ENCODE assay signal across 22 cellular contexts in the genomic region with DNA sequence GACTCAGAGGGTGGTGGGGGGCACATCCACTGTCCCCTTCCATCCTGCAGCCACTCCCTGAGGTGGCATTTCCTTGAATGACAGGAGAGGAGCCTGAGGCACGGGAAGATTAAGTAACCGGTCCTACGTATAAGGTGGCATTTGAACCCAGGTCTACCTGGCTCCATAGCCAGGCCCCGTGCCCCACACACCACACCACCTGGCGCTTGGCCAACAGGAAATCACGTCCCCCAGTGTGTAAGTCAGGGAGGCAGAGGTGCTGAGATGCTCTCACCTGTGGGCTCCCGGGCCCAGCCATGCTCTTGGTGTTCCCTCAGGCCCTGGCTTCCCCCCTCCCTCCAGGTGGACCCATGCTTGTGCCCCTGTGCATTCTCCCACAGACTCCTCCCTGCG. TPM values are rescaled to one million over a fixed set of nuclear protein-coding genes. Genes with fewer than 3 reads are reported as not detected.
DNase-seq lines count a peak whose midpoint lies in the region; ATAC-seq, FAIRE-seq and TF ChIP-seq lines count a peak whose summit lies in the region.
"Had no signal": no experiment of that assay in that cellular context is flagged by ENCODE, and none has a peak within 500 bp of the region (broad histone marks: within the 10 kb centered on the region; RNA-seq: fewer than 3 reads in every experiment).

No MANE protein-coding gene starts in this region.

- CTCF ChIA-PET in K562 (lab: Yijun Ruan, JAX; ENCODE audit: low intra/inter-chr PET ratio) = no interaction called here

- BruUV-seq in K562 (replicated peaks; lab: Mats Ljungman, UMichigan) = no TSS peak

- H2AFZ ChIP-seq in K562 (ENCODE audit: low read depth, low read length) = no peak overlapping the region
- H2AFZ ChIP-seq: GM23338 had no signal

- no peak for TF ChIP-seq POLR2A in K562 (conservative IDR thresholded peaks at IDR 0.05)

- H3K27ac Mint-ChIP-seq in activated naive CD8-positive, alpha-beta T cell = peak overlapping the region; percentile 79
- H3K27ac Mint-ChIP-seq in activated naive CD8-positive, alpha-beta T cell treated with anti-CD3 and anti-CD28 coated beads for 36 hours = no peak overlapping the region
- peak overlapping the region; percentile 70 for H3K27ac Mint-ChIP-seq in stimulated activated effector memory CD8-positive, alpha-beta T cell treated with anti-CD3 and anti-CD28 coated beads, Interleukin-12 subunit alpha, Interleukin-12 subunit beta, amount 100 ng/mL, for 72 hours
- H3K27ac Mint-ChIP-seq: activated T-cell treated with anti-CD3 and anti-CD28 coated beads, Interleukin-2, amount 50 U/mL, for 72 hours; endodermal cell; mesothelial cell of epicardium had no signal

- POLR2A ChIA-PET in K562 (lab: Yijun Ruan, JAX) = no interaction called here

- no peak for ATAC-seq in K562
- peak; percentile 16 for ATAC-seq in stimulated activated effector memory CD8-positive, alpha-beta T cell treated with anti-CD3 and anti-CD28 coated beads, Interleukin-12 subunit alpha, Interleukin-12 subunit beta, amount 100 ng/mL, for 72 hours
- no peak for ATAC-seq in HG02885 (IDR thresholded peaks at IDR 0.05; ENCODE audit: poor library complexity, unreplicated experiment)
- ATAC-seq: activated T-cell treated with anti-CD3 and anti-CD28 coated beads, Interleukin-2, amount 50 U/mL, for 72 hours; GM23338 had no signal

- H3K27me3 Mint-ChIP-seq in activated naive CD8-positive, alpha-beta T cell = no peaks in the 10 kb centered on the region
- H3K27me3 Mint-ChIP-seq in activated naive CD8-positive, alpha-beta T cell treated with anti-CD3 and anti-CD28 coated beads for 36 hours = no peaks in the 10 kb centered on the region

- no peak overlapping the region for H3K27ac ChIP-seq in K562 (ENCODE audit: extremely low read depth, low read depth, low read length)
- H3K27ac ChIP-seq: 22Rv1, uterus, VCaP had no signal

- H3K36me3 ChIP-seq in K562 (ENCODE audit: control insufficient read depth, insufficient read depth, low read length) = peaks cover 20% of the 10 kb centered on the region; the same call in 2 of the 3 replicates
- H3K36me3 ChIP-seq: uterus had no signal

- intact Hi-C loops in K562 (cut with micrococcal nuclease) = no loop called here

- H3K4me3 Mint-ChIP-seq in activated naive CD8-positive, alpha-beta T cell = no peak overlapping the region
- H3K4me3 Mint-ChIP-seq in activated naive CD8-positive, alpha-beta T cell treated with anti-CD3 and anti-CD28 coated beads for 36 hours = no peak overlapping the region
- H3K4me3 Mint-ChIP-seq in stimulated activated effector memory CD8-positive, alpha-beta T cell treated with anti-CD3 and anti-CD28 coated beads, Interleukin-12 subunit alpha, Interleukin-12 subunit beta, amount 100 ng/mL, for 72 hours = no peak overlapping the region
- H3K4me3 Mint-ChIP-seq: activated T-cell treated with anti-CD3 and anti-CD28 coated beads, Interleukin-2, amount 50 U/mL, for 72 hours; endodermal cell; GM23338; mesothelial cell of epicardium had no signal

- H3K9me3 ChIP-seq in K562 (replicated peaks; ENCODE audit: control insufficient read depth, insufficient read depth, low read depth, low read length) = no peaks in the 10 kb centered on the region
- H3K9me3 ChIP-seq: MG63, uterus had no signal

- no peaks in the 10 kb centered on the region for H3K9me1 ChIP-seq in K562 (ENCODE audit: control insufficient read depth, insufficient read depth, low read length)

- H3K9me3 Mint-ChIP-seq in activated naive CD8-positive, alpha-beta T cell (ENCODE audit: low read depth) = no peaks in the 10 kb centered on the region
- H3K9me3 Mint-ChIP-seq in activated naive CD8-positive, alpha-beta T cell treated with anti-CD3 and anti-CD28 coated beads for 36 hours = no peaks in the 10 kb centered on the region
- H3K9me3 Mint-ChIP-seq in stimulated activated effector memory CD8-positive, alpha-beta T cell treated with anti-CD3 and anti-CD28 coated beads, Interleukin-12 subunit alpha, Interleukin-12 subunit beta, amount 100 ng/mL, for 72 hours = no peaks in the 10 kb centered on the region
- H3K9me3 Mint-ChIP-seq: activated T-cell treated with anti-CD3 and anti-CD28 coated beads, Interleukin-2, amount 50 U/mL, for 72 hours; brain; endodermal cell; GM23338; mesothelial cell of epicardium had no signal

- H4K20me1 ChIP-seq in K562 (replicated peaks; ENCODE audit: control insufficient read depth, insufficient read depth, low read length) = peaks cover 15% of the 10 kb centered on the region; the same call in 1 of the 2 replicates

- H3K9ac ChIP-seq in K562 (ENCODE audit: insufficient read depth in 1 of 2, low read depth in 2 of 2, low read length in 2 of 2) = no peak overlapping the region

- H3K4me1 ChIP-seq in K562 (replicated peaks in 1 of 2; ENCODE audit: control insufficient read depth in 2 of 2, insufficient read depth in 2 of 2, low read length in 2 of 2) = peaks cover 0 to 22% of the 10 kb centered on the region in 2 experiments; a peak in 4 of 5 replicates

- TF ChIP-seq RAD21 in K562 (CRISPR knock-in tag; conservative IDR thresholded peaks at IDR 0.05 in 1 of 2, IDR thresholded peaks at IDR 0.05 in 1 of 2) = no peak

- H3K4me1 Mint-ChIP-seq in activated naive CD8-positive, alpha-beta T cell (ENCODE audit: low read depth) = peaks cover 53% of the 10 kb centered on the region
- H3K4me1 Mint-ChIP-seq in activated naive CD8-positive, alpha-beta T cell treated with anti-CD3 and anti-CD28 coated beads for 36 hours = peaks cover 50% of the 10 kb centered on the region
- H3K4me1 Mint-ChIP-seq in stimulated activated effector memory CD8-positive, alpha-beta T cell treated with anti-CD3 and anti-CD28 coated beads, Interleukin-12 subunit alpha, Interleukin-12 subunit beta, amount 100 ng/mL, for 72 hours = peaks cover 73% of the 10 kb centered on the region

- 0 out of 3 replicates have a peak, but pooled peaks cover 16% of the 10 kb centered on the region for H3K79me2 ChIP-seq in K562 (ENCODE audit: control insufficient read depth, insufficient read depth, low read length)

- in situ Hi-C loops in K562 (cut with MboI) = no loop called here

- TF ChIP-seq EP300 in K562 (IDR thresholded peaks at IDR 0.05; ENCODE audit: low read length) = no peak

- H3K36me3 Mint-ChIP-seq in activated naive CD8-positive, alpha-beta T cell = no peaks in the 10 kb centered on the region
- peaks cover 15% of the 10 kb centered on the region for H3K36me3 Mint-ChIP-seq in activated naive CD8-positive, alpha-beta T cell treated with anti-CD3 and anti-CD28 coated beads for 36 hours
- H3K36me3 Mint-ChIP-seq in stimulated activated effector memory CD8-positive, alpha-beta T cell treated with anti-CD3 and anti-CD28 coated beads, Interleukin-12 subunit alpha, Interleukin-12 subunit beta, amount 100 ng/mL, for 72 hours = peaks cover 46% of the 10 kb centered on the region
- H3K36me3 Mint-ChIP-seq: mesothelial cell of epicardium had no signal

- DNase-seq in DMS 273 (lab: John Stamatoyannopoulos, UW; ENCODE audit: unreplicated experiment) (peak; percentile 24), DMS 273 treated with DMSO at 0.1 percent for 48 hours (lab: John Stamatoyannopoulos, UW) (no peak), K562 (ENCODE audit: extremely low read depth in 1 of 4, low spot score in 3 of 4) (no peak)
- DNase-seq in activated naive CD8-positive, alpha-beta T cell treated with anti-CD3 and anti-CD28 coated beads for 36 hours = no peak
- no peak for DNase-seq in stimulated activated effector memory CD8-positive, alpha-beta T cell treated with anti-CD3 and anti-CD28 coated beads, Interleukin-12 subunit alpha, Interleukin-12 subunit beta, amount 100 ng/mL, for 72 hours (ENCODE audit: low spot score in 2 of 2)
- no peak for DNase-seq in activated CD8-positive, alpha-beta memory T cell treated with anti-CD3 and anti-CD28 coated beads, Interleukin-2, amount 50 U/mL, for 48 hours
- DNase-seq: activated CD4-positive, alpha-beta T cell treated with anti-CD3 and anti-CD28 coated beads, Interleukin-2, amount 50 U/mL, for 4 hours; activated T-cell treated with anti-CD3 and anti-CD28 coated beads, Interleukin-2, amount 50 U/mL, for 72 hours; AML-193; endodermal cell; IMR-90; MG63; stimulated activated CD4-positive, alpha-beta T cell treated with anti-CD3 and anti-CD28 coated beads, Interleukin-4, amount 100 ng/mL, for 4 hours; uterus had no signal

- no peak overlapping the region for H3K4me3 ChIP-seq in K562
- H3K4me3 ChIP-seq: GM23338, MG63, uterus had no signal

- no peak overlapping the region for H3K4me2 ChIP-seq in K562 (ENCODE audit: insufficient read depth, low read length)
- H3K4me2 ChIP-seq: GM23338 had no signal

- FAIRE-seq in K562 (lab: Jason Lieb, UNC) = no peak
- FAIRE-seq: colon had no signal

- WGBS in K562 (ENCODE audit: insufficient coverage, low coverage, missing lambda C conversion rate) = 83% methylated on average over 7 of the region's 8 CpGs

- H3K27me3 ChIP-seq in K562 (ENCODE audit: control insufficient read depth in 2 of 2, insufficient read depth in 2 of 2, low read length in 2 of 2) = no peaks in the 10 kb centered on the region
- H3K27me3 ChIP-seq: MG63, uterus had no signal

- no peak for TF ChIP-seq CTCF in K562 (IDR thresholded peaks at IDR 0.05 in 2 of 3, conservative IDR thresholded peaks at IDR 0.05 in 1 of 3; ENCODE audit: insufficient read depth in 2 of 3, low read depth in 1 of 3, low read length in 3 of 3)

RNA-seq across cellular contexts. Expression of a gene that starts 53.8 kb away (rescaled TPM):
- 100 to 1,000 TPM; 100 to 105 TPM for total RNA-seq in activated naive CD8-positive, alpha-beta T cell treated with anti-CD3 and anti-CD28 coated beads for 36 hours
- 25.1 and 67.2 TPM in 2 replicates for total RNA-seq in K562 (2011; cell fraction: chromatin; rRNA removed; ENCODE audit: low replicate concordance)
- total RNA-seq in K562 (2011; cell fraction: nucleolus; rRNA removed) = 37.1 and 44.9 TPM in 2 replicates
- 28.7 and 29.2 TPM in 2 replicates for total RNA-seq in K562 (2011; cell fraction: nucleoplasm; rRNA removed)
- total RNA-seq in K562 (2014; rRNA removed) (56.2 and 62.9 TPM in 2 replicates), K562 (2014; rRNA removed; fragmentation: Illumina TruSeq; extraction: Trizol) (9.5 and 10.9 TPM in 2 replicates), K562 (2015; rRNA removed; fragmentation: Illumina TruSeq; extraction: Trizol) (20.2 and 25.0 TPM in 2 replicates), K562 (2021) (61.5 and 65.5 TPM in 2 replicates)
- polyA plus RNA-seq in K562 (2011; rRNA removed) (23.9 and 48.2 TPM in 2 replicates), K562 (2014; fragmentation: Illumina TruSeq; extraction: Trizol) (36.5 and 74.6 TPM in 2 replicates), K562 (2014; fragmentation: Nextera tagmentation; extraction: Ambion mirVana) (1 to 10 TPM; 2.7 to 3.1 TPM), K562 (2014; rRNA removed) (41.0 and 44.2 TPM in 2 replicates)
- polyA plus RNA-seq in K562 (2011; cell fraction: cytosol; rRNA removed) = 44.1 and 78.0 TPM in 2 replicates
- polyA plus RNA-seq in K562 (2011; cell fraction: nucleus; rRNA removed) = 49.6 and 80.3 TPM in 2 replicates
- 67.3 and 117 TPM in 2 replicates for polyA plus RNA-seq in K562 (2012)
- 11.6 and 13.9 TPM in 2 replicates for polyA minus RNA-seq in K562 (2011; rRNA and poly(A)+ RNA removed)
- polyA minus RNA-seq in K562 (2011; cell fraction: cytosol; rRNA and poly(A)+ RNA removed) = 32.4 and 46.1 TPM in 2 replicates
- polyA minus RNA-seq in K562 (2011; cell fraction: nucleus; rRNA and poly(A)+ RNA removed) = 19.9 and 22.5 TPM in 2 replicates
